16 cellular contexts compared by ENCODE assay signal in the genomic region with DNA sequence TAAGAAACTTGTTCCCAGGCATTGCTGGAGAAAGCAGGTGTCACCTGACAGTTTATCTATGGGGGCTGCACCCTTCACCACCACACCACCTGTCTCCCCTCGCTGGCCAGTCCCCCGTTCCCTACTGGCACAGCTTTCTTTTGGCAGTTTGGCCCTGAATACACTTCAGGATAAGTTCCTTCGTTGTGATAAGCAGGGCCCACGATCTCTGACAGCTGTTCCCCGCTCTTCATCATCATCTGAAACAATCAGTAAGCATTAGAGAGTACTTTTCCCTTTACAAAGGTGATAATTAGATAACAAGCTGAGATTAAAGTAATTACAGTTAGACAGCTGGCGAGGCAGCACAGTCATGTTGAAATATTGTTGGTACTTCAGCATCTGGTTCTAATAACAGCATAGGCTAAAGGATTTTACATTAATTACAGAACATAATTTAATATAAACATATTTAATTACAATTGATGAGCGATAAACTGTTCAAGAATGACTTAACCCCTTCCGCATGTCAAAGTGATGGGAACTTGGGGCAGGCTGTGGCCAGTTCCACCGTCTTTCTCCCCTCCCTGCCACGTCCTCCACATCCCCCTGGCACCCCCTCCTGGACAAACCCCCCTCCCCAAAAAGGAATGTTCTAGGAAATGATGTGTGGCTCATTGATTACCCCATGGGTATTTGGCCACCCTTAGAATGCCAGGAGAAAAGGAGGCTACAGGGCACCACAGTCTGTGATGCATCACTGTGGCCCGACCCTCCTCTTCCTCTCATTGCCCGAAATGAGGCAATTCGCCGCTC.
"Had no signal": no experiment of that assay in that cellular context is flagged by ENCODE, and none has a peak within 500 bp of the region (broad histone marks: within the 10 kb centered on the region; RNA-seq: fewer than 3 reads in every experiment).

No MANE protein-coding gene starts in this region.

- H3K9me3 ChIP-seq: spleen, suprapubic skin, upper lobe of right lung had no signal

- ATAC-seq: activated naive CD4-positive, alpha-beta T cell treated with anti-CD3 and anti-CD28 coated beads, Interleukin-2, amount 50 U/mL, for 72 hours; effector memory CD8-positive, alpha-beta T cell; sciatic nerve; stimulated activated naive CD8-positive, alpha-beta T cell treated with anti-CD3 and anti-CD28 coated beads, Interleukin-15, Interleukin-2, amounts not matched to agents 100 U/mL and 50 U/mL, for 24 hours; upper lobe of right lung had no signal

- DNase-seq: activated T-cell treated with anti-CD3 and anti-CD28 coated beads, Interleukin-2, amount 50 U/mL, for 1 hour; amygdala; cerebellar nuclear complex; effector memory CD8-positive, alpha-beta T cell; hippocampal formation; mesendoderm; nephron progenitor cell; spleen; stimulated activated CD4-positive, alpha-beta T cell treated with anti-CD3 and anti-CD28 coated beads, Interleukin-1b, Interleukin-23, amount 100 ng/mL, for 48 hours; stimulated activated naive CD8-positive, alpha-beta T cell treated with anti-CD3 and anti-CD28 coated beads, Interleukin-15, Interleukin-2, amounts not matched to agents 100 U/mL and 50 U/mL, for 24 hours; upper lobe of right lung had no signal

- H3K4me1 ChIP-seq: spleen, suprapubic skin, upper lobe of right lung had no signal

- H3K36me3 ChIP-seq: spleen, suprapubic skin, upper lobe of right lung had no signal

- H3K4me3 ChIP-seq: spleen, suprapubic skin, upper lobe of right lung had no signal

- H3K27me3 ChIP-seq: spleen, suprapubic skin, upper lobe of right lung had no signal

- FAIRE-seq: TTC549 had no signal

- H3K27ac ChIP-seq: epithelial cell of prostate, spleen, suprapubic skin, upper lobe of right lung had no signal
